7 cellular contexts compared by ENCODE assay signal in the genomic region with DNA sequence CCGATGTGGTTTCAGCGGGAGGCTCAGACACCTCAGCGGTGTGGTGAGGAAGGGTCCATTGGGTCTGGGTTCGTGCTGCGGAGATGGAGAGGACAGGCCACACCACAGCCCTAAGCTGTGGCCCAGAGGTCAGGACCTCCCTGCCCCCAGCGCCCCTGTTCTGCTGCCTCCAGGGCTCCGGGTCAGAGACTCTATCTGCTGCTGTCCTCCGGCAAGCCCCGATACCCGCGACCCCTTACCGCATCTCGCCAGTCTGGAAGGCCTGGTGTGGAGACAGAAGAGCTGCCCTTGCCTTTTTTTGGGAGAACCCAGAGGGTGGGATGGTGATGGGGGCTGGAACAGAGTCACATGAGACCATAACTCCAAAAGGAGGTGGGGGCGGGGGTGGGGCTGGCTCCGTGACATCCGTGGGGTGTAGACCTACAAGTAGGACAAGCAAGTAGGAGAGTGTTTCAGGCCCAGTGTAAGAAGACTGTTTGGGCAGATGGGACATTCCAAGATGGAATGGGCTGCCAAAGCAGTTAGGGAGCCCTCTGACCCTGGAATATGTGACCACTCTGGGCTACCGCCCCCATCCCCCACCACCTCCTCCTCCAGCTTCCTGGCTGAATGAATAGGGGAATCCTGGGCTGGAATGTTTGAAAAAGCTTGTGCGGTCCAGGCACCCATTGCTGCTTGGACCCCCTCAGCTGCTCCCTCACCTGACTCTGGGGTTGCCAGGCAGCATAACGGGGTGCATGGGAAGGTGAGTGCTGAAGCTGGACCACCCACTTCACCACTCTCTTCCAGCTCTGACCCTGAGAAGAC. TPM values are rescaled to one million over a fixed set of nuclear protein-coding genes. Genes with fewer than 3 reads are reported as not detected.
DNase-seq lines count a peak whose midpoint lies in the region; ATAC-seq, FAIRE-seq and TF ChIP-seq lines count a peak whose summit lies in the region.

No MANE protein-coding gene starts in this region.

- peaks cover 35% of the 10 kb centered on the region for H3K79me2 ChIP-seq in keratinocyte (ENCODE audit: control insufficient read depth, insufficient read depth, low read length)

- H3K36me3 ChIP-seq in HUES48 (ENCODE audit: control insufficient read depth, insufficient read depth, low read length) = 0 out of 2 replicates have a peak, but pooled peaks cover 3% of the 10 kb centered on the region
- peaks cover 2 to 3% of the 10 kb centered on the region in 2 experiments for H3K36me3 ChIP-seq in keratinocyte (ENCODE audit: control insufficient read depth in 2 of 2, extremely low read depth in 1 of 2, insufficient read depth in 2 of 2, low read length in 2 of 2)
- H3K36me3 ChIP-seq in subcutaneous abdominal adipose tissue (ENCODE audit: control insufficient read depth in 5 of 5, insufficient read depth in 5 of 5, low read length in 5 of 5) = peaks cover 0 to 4% (median under 1%) of the 10 kb centered on the region in 5 donors

- H3K9me1 ChIP-seq in keratinocyte (ENCODE audit: control insufficient read depth, extremely low read depth, insufficient read depth, low read length) = peaks cover 2% of the 10 kb centered on the region

- H3K27ac ChIP-seq in HUES48 (ENCODE audit: low read depth, low read length) (peak overlapping the region; percentile 63), keratinocyte (ENCODE audit: control insufficient read depth, insufficient read depth, low read length) (peak overlapping the region; percentile 58), subcutaneous abdominal adipose tissue (ENCODE audit: low read depth, low read length) (peak overlapping the region; percentile 10)

- no peaks in the 10 kb centered on the region for H3K9me3 ChIP-seq in HUES48 (ENCODE audit: control insufficient read depth, insufficient read depth, low read length)
- H3K9me3 ChIP-seq in keratinocyte (ENCODE audit: control insufficient read depth, low read depth, low read length) = no peaks in the 10 kb centered on the region
- H3K9me3 ChIP-seq in subcutaneous abdominal adipose tissue (ENCODE audit: control insufficient read depth in 5 of 5, low read length in 5 of 5) = no peaks in the 10 kb centered on the region

- H3K4me1 ChIP-seq in HUES48 (ENCODE audit: control insufficient read depth, insufficient read depth, low read length) (peaks cover 23% of the 10 kb centered on the region), keratinocyte (ENCODE audit: control insufficient read depth, extremely low read depth, insufficient read depth, low read length) (peaks cover 31% of the 10 kb centered on the region), subcutaneous abdominal adipose tissue (ENCODE audit: control insufficient read depth in 5 of 5, insufficient read depth in 5 of 5, low read length in 5 of 5) (peaks cover 0 to 36% (median 25%) of the 10 kb centered on the region in 5 donors)

- TF ChIP-seq CTCF in keratinocyte (optimal IDR thresholded peaks at IDR 0.05 in 1 of 3, IDR thresholded peaks at IDR 0.05 in 1 of 3, conservative IDR thresholded peaks at IDR 0.05 in 1 of 3; ENCODE audit: extremely low read depth in 1 of 3, insufficient read depth in 2 of 3, low read length in 3 of 3) = no peak

- H3K4me3 Mint-ChIP-seq in activated naive CD8-positive, alpha-beta T cell treated with anti-CD3 and anti-CD28 coated beads for 36 hours = peak overlapping the region; percentile 90

- ATAC-seq in HG02610 (IDR thresholded peaks at IDR 0.05; ENCODE audit: unreplicated experiment) = no peak

- dilution Hi-C loops in keratinocyte (cut with MboI; ENCODE audit: extremely low pct_ligation_motif_present, low sequenced_read_pairs) = no loop called here

- H3K4me2 ChIP-seq in keratinocyte (ENCODE audit: control insufficient read depth, extremely low read depth, insufficient read depth, low read depth, low read length) = peak overlapping the region; percentile 99

- H3K9me3 Mint-ChIP-seq in activated naive CD8-positive, alpha-beta T cell treated with anti-CD3 and anti-CD28 coated beads for 36 hours = no peaks in the 10 kb centered on the region

- H2AFZ ChIP-seq in keratinocyte (ENCODE audit: control insufficient read depth, low read length) = no peak overlapping the region

- no peaks in the 10 kb centered on the region for H3K27me3 Mint-ChIP-seq in activated naive CD8-positive, alpha-beta T cell treated with anti-CD3 and anti-CD28 coated beads for 36 hours

- DNase-seq in activated naive CD8-positive, alpha-beta T cell treated with anti-CD3 and anti-CD28 coated beads for 36 hours = no peak
- DNase-seq in keratinocyte (ENCODE audit: low read depth, low spot score) = no peak
- DNase-seq in dermis blood vessel endothelial cell = no peak
- DNase-seq in NCI-H2029 treated with DMSO at 0.1 percent for 48 hours (lab: John Stamatoyannopoulos, UW) = no peak

- H3K4me3 ChIP-seq in HUES48 (ENCODE audit: low read depth, low read length) (peak overlapping the region; percentile 85), keratinocyte (ENCODE audit: control insufficient read depth in 2 of 3, extremely low read depth in 1 of 3, insufficient read depth in 2 of 3, low read depth in 1 of 3, low read length in 3 of 3) (peak overlapping the region; percentile 83 to 90 (median 90)), subcutaneous abdominal adipose tissue (ENCODE audit: low read depth in 1 of 5, low read length in 5 of 5) (peak overlapping the region; percentile 77 to 86 (median 83))

- peak overlapping the region; percentile 85 for H3K27ac Mint-ChIP-seq in activated naive CD8-positive, alpha-beta T cell treated with anti-CD3 and anti-CD28 coated beads for 36 hours

- H3K4me1 Mint-ChIP-seq in activated naive CD8-positive, alpha-beta T cell treated with anti-CD3 and anti-CD28 coated beads for 36 hours = peaks cover 30% of the 10 kb centered on the region

- H3K9ac ChIP-seq in HUES48 (ENCODE audit: low read depth, low read length) (peak overlapping the region; percentile 72), keratinocyte (ENCODE audit: control insufficient read depth, extremely low read depth, insufficient read depth, low read length) (peak overlapping the region; percentile 84), subcutaneous abdominal adipose tissue (ENCODE audit: low read length in 5 of 5) (peak overlapping the region; percentile 29 to 81 (median 76))

- no peak for FAIRE-seq in keratinocyte (lab: Jason Lieb, UNC)

- H3K27me3 ChIP-seq in HUES48 (ENCODE audit: control insufficient read depth, insufficient read depth, low read length) (peaks cover 12% of the 10 kb centered on the region), keratinocyte (ENCODE audit: control insufficient read depth, extremely low read depth, insufficient read depth, low read length) (no peaks in the 10 kb centered on the region), subcutaneous abdominal adipose tissue (ENCODE audit: control insufficient read depth in 5 of 5, insufficient read depth in 4 of 5, low read length in 5 of 5) (no peaks in the 10 kb centered on the region)

- H3K36me3 Mint-ChIP-seq in activated naive CD8-positive, alpha-beta T cell treated with anti-CD3 and anti-CD28 coated beads for 36 hours = no peaks in the 10 kb centered on the region

- H4K20me1 ChIP-seq in keratinocyte (ENCODE audit: control insufficient read depth, extremely low read depth, insufficient read depth, low read length) = no peaks in the 10 kb centered on the region

RNA-seq across cellular contexts. Expression of a gene that starts 1.4 kb away (rescaled TPM):
- total RNA-seq in activated naive CD8-positive, alpha-beta T cell treated with anti-CD3 and anti-CD28 coated beads for 36 hours = 10 to 100 TPM; 17.7 to 19.6 TPM
- polyA plus RNA-seq in keratinocyte = 15.3 to 28.3 TPM (median 18.3 TPM) in 3 replicates
- polyA plus RNA-seq in keratinocyte (2011; ENCODE audit: low read depth) = 9.4 TPM
- 4.1 and 9.7 TPM in 2 replicates for polyA plus RNA-seq in keratinocyte (2011; cell fraction: cytosol; rRNA removed)
- polyA plus RNA-seq in keratinocyte (2011; cell fraction: nucleus; rRNA removed) = 39.7 and 54.2 TPM in 2 replicates
- polyA plus RNA-seq in keratinocyte (2012; ENCODE audit: low replicate concordance) = 15.2 and 29.2 TPM in 2 replicates
- 38.9 to 80.6 TPM (median 56.6 TPM) in 3 replicates for polyA minus RNA-seq in keratinocyte
- 41.2 TPM for polyA minus RNA-seq in keratinocyte (2011; cell fraction: cytosol; rRNA and poly(A)+ RNA removed)
- polyA minus RNA-seq in keratinocyte (2011; cell fraction: nucleus; rRNA and poly(A)+ RNA removed) = 108 and 118 TPM in 2 replicates
- total RNA-seq in dermis blood vessel endothelial cell = 26.5 and 31.8 TPM in 2 replicates

RNA-seq across cellular contexts. Expression of a gene that starts 25.7 kb away (rescaled TPM):
- total RNA-seq in activated naive CD8-positive, alpha-beta T cell treated with anti-CD3 and anti-CD28 coated beads for 36 hours = 10 to 100 TPM; 72.1 to 75.1 TPM
- polyA plus RNA-seq in keratinocyte = 106 to 130 TPM (median 123 TPM) in 3 replicates
- 48.6 TPM for polyA plus RNA-seq in keratinocyte (2011; ENCODE audit: low read depth)
- polyA plus RNA-seq in keratinocyte (2011; cell fraction: cytosol; rRNA removed) = 97.2 and 104 TPM in 2 replicates
- polyA plus RNA-seq in keratinocyte (2011; cell fraction: nucleus; rRNA removed) = 77.6 and 82.3 TPM in 2 replicates
- 84.6 and 121 TPM in 2 replicates for polyA plus RNA-seq in keratinocyte (2012; ENCODE audit: low replicate concordance)
- polyA minus RNA-seq in keratinocyte = 41.0 to 62.1 TPM (median 43.0 TPM) in 3 replicates
- 28.8 TPM for polyA minus RNA-seq in keratinocyte (2011; cell fraction: cytosol; rRNA and poly(A)+ RNA removed)
- polyA minus RNA-seq in keratinocyte (2011; cell fraction: nucleus; rRNA and poly(A)+ RNA removed) = 11.7 and 11.8 TPM in 2 replicates
- 35.4 and 70.3 TPM in 2 replicates for total RNA-seq in dermis blood vessel endothelial cell

RNA-seq across cellular contexts. Expression of a gene that starts 25.7 kb away (rescaled TPM):
- total RNA-seq in activated naive CD8-positive, alpha-beta T cell treated with anti-CD3 and anti-CD28 coated beads for 36 hours = 10 to 100 TPM; 34.0 to 34.4 TPM
- 1.6 to 5.6 TPM (median 4.7 TPM) in 3 replicates for polyA plus RNA-seq in keratinocyte
- polyA plus RNA-seq in keratinocyte (2011; ENCODE audit: low read depth) = not detected
- 1.1 and 1.2 TPM in 2 replicates for polyA plus RNA-seq in keratinocyte (2011; cell fraction: cytosol; rRNA removed)
- polyA plus RNA-seq in keratinocyte (2011; cell fraction: nucleus; rRNA removed) = 7.0 and 7.7 TPM in 2 replicates
- 0.31 and 3.6 TPM in 2 replicates for polyA plus RNA-seq in keratinocyte (2012; ENCODE audit: low replicate concordance)
- polyA minus RNA-seq in keratinocyte = 1.1 to 4.0 TPM (median 1.4 TPM) in 3 replicates
- not detected for polyA minus RNA-seq in keratinocyte (2011; cell fraction: cytosol; rRNA and poly(A)+ RNA removed)
- 0.32 and 3.1 TPM in 2 replicates for polyA minus RNA-seq in keratinocyte (2011; cell fraction: nucleus; rRNA and poly(A)+ RNA removed)
- total RNA-seq in dermis blood vessel endothelial cell = 1.0 and 4.6 TPM in 2 replicates

RNA-seq across cellular contexts. Expression of a gene that starts 50.0 kb away (rescaled TPM):
- 100 to 1,000 TPM; 110 to 112 TPM for total RNA-seq in activated naive CD8-positive, alpha-beta T cell treated with anti-CD3 and anti-CD28 coated beads for 36 hours
- polyA plus RNA-seq in keratinocyte = 90.4 to 162 TPM (median 152 TPM) in 3 replicates
- polyA plus RNA-seq in keratinocyte (2011; ENCODE audit: low read depth) = 25.2 TPM
- 134 and 193 TPM in 2 replicates for polyA plus RNA-seq in keratinocyte (2011; cell fraction: cytosol; rRNA removed)
- 99.4 and 102 TPM in 2 replicates for polyA plus RNA-seq in keratinocyte (2011; cell fraction: nucleus; rRNA removed)
- 52.5 and 197 TPM in 2 replicates for polyA plus RNA-seq in keratinocyte (2012; ENCODE audit: low replicate concordance)
- 122 to 199 TPM (median 164 TPM) in 3 replicates for polyA minus RNA-seq in keratinocyte
- polyA minus RNA-seq in keratinocyte (2011; cell fraction: cytosol; rRNA and poly(A)+ RNA removed) = 102 TPM
- polyA minus RNA-seq in keratinocyte (2011; cell fraction: nucleus; rRNA and poly(A)+ RNA removed) = 38.3 and 62.2 TPM in 2 replicates
- total RNA-seq in dermis blood vessel endothelial cell = 118 and 227 TPM in 2 replicates

Comparison
In these comparisons a context has a peak if more than half of its experiments do, and no peak if none do; other contexts are left out.
1. H3K27ac ChIP-seq: peak in every context shown above with its lines; median percentile 63 in HUES48; 58 in keratinocyte; 10 in subcutaneous abdominal adipose tissue.